Comparison of ENCODE assay signal across 1 cellular context in the genomic region with DNA sequence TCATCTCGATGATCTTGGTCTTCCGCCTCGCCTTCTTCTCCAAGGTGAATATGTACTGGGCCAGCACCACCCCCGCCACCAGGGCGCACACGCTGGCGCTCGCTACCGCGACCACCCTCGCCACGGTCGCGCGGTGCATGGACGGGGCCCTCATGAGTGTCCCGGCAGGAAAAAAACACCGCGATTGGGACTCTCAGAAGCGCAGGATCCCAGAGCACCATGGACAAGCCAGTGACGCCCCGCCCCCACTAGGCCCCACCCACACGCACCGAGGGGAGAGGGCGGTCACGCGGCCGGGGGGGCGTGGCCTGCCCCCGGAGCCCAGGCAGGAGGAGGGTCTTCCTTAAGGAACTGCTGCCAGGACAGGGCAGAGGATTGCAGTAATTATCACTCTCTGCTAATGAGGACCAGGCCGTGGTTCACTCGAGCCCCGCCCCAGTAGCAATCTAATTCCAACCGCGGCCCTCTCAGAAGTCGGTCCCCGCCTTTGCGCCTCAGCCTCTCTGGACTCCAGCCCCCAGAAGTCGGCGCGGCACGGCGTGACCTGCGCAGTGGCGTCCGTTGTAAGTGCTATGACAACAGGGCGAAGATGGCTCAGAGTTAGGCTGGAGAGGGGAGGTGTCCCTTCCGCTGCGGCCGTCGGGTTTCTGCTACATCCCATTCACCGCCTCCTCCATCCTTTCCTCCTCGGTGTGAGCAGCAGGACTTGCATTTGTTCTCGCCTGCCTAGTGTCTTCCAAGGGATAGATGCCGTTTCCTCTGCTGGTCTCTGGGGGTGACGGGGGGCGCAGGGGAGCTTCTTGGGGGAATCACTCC.
TF ChIP-seq lines count a peak whose summit lies in the region.

A gene (plus strand): TSS at position 575 of the 816 bp plus-strand sequence. CDS start 16,689 bp downstream, outside the sequence.

TF ChIP-seq in HepG2, 621 proteins besides CTCF, POLR2A, EP300 and RAD21 (continued from another document and continues in another):
- TF ChIP-seq, protein P1, sequence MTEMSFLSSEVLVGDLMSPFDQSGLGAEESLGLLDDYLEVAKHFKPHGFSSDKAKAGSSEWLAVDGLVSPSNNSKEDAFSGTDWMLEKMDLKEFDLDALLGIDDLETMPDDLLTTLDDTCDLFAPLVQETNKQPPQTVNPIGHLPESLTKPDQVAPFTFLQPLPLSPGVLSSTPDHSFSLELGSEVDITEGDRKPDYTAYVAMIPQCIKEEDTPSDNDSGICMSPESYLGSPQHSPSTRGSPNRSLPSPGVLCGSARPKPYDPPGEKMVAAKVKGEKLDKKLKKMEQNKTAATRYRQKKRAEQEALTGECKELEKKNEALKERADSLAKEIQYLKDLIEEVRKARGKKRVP (CRISPR knock-in tag; IDR thresholded peaks at IDR 0.05) = no peak
- no peak for TF ChIP-seq EEA1 (CRISPR knock-in tag; IDR thresholded peaks at IDR 0.05; ENCODE audit: borderline replicate concordance)
- TF ChIP-seq HDAC1 (CRISPR knock-in tag; IDR thresholded peaks at IDR 0.05) = peak; percentile 59
- no peak; the same call in 1 of the 2 replicates for TF ChIP-seq MXD4 (CRISPR knock-in tag; IDR thresholded peaks at IDR 0.05)
- no peak; the same call in 1 of the 2 replicates for TF ChIP-seq KMT2B (CRISPR knock-in tag; IDR thresholded peaks at IDR 0.05)
- peak; percentile 31; the same call in 1 of the 2 replicates for TF ChIP-seq PHF21A (CRISPR knock-in tag; IDR thresholded peaks at IDR 0.05)
- peak; percentile 73 for TF ChIP-seq KDM5B (CRISPR knock-in tag; IDR thresholded peaks at IDR 0.05; ENCODE audit: borderline replicate concordance)
- no peak for TF ChIP-seq ZNF614 (CRISPR knock-in tag; IDR thresholded peaks at IDR 0.05; ENCODE audit: borderline replicate concordance)
- no peak for TF ChIP-seq CAMTA2 (CRISPR knock-in tag; IDR thresholded peaks at IDR 0.05; ENCODE audit: borderline replicate concordance)
- TF ChIP-seq, protein P2, sequence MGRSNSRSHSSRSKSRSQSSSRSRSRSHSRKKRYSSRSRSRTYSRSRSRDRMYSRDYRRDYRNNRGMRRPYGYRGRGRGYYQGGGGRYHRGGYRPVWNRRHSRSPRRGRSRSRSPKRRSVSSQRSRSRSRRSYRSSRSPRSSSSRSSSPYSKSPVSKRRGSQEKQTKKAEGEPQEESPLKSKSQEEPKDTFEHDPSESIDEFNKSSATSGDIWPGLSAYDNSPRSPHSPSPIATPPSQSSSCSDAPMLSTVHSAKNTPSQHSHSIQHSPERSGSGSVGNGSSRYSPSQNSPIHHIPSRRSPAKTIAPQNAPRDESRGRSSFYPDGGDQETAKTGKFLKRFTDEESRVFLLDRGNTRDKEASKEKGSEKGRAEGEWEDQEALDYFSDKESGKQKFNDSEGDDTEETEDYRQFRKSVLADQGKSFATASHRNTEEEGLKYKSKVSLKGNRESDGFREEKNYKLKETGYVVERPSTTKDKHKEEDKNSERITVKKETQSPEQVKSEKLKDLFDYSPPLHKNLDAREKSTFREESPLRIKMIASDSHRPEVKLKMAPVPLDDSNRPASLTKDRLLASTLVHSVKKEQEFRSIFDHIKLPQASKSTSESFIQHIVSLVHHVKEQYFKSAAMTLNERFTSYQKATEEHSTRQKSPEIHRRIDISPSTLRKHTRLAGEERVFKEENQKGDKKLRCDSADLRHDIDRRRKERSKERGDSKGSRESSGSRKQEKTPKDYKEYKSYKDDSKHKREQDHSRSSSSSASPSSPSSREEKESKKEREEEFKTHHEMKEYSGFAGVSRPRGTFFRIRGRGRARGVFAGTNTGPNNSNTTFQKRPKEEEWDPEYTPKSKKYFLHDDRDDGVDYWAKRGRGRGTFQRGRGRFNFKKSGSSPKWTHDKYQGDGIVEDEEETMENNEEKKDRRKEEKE (IDR thresholded peaks at IDR 0.05) = no peak
- 0 out of 2 replicates have a peak, but pooled peaks have one; percentile 52 for TF ChIP-seq TGIF2 (CRISPR knock-in tag; IDR thresholded peaks at IDR 0.05)
- peak; percentile 41; the same call in 1 of the 2 replicates for TF ChIP-seq ZBTB38 (CRISPR knock-in tag; IDR thresholded peaks at IDR 0.05)
- TF ChIP-seq ZNF781 (CRISPR knock-in tag; IDR thresholded peaks at IDR 0.05; ENCODE audit: borderline replicate concordance, not compliant biosample characterization) = peak; percentile 39
- TF ChIP-seq ZNF816 (CRISPR knock-in tag; IDR thresholded peaks at IDR 0.05; ENCODE audit: borderline replicate concordance) = no peak
- TF ChIP-seq ZNF724P (CRISPR knock-in tag; IDR thresholded peaks at IDR 0.05; ENCODE audit: borderline replicate concordance) = no peak
- peak; percentile 63; the same call in 1 of the 2 replicates for TF ChIP-seq KDM2A (CRISPR knock-in tag; IDR thresholded peaks at IDR 0.05; ENCODE audit: borderline replicate concordance, low read depth)
- no peak for TF ChIP-seq IKZF1 (IDR thresholded peaks at IDR 0.05)
- TF ChIP-seq KLF6 (CRISPR knock-in tag; IDR thresholded peaks at IDR 0.05) = no peak
- no peak for TF ChIP-seq ZNF33B (CRISPR knock-in tag; IDR thresholded peaks at IDR 0.05)
- TF ChIP-seq, protein P3, sequence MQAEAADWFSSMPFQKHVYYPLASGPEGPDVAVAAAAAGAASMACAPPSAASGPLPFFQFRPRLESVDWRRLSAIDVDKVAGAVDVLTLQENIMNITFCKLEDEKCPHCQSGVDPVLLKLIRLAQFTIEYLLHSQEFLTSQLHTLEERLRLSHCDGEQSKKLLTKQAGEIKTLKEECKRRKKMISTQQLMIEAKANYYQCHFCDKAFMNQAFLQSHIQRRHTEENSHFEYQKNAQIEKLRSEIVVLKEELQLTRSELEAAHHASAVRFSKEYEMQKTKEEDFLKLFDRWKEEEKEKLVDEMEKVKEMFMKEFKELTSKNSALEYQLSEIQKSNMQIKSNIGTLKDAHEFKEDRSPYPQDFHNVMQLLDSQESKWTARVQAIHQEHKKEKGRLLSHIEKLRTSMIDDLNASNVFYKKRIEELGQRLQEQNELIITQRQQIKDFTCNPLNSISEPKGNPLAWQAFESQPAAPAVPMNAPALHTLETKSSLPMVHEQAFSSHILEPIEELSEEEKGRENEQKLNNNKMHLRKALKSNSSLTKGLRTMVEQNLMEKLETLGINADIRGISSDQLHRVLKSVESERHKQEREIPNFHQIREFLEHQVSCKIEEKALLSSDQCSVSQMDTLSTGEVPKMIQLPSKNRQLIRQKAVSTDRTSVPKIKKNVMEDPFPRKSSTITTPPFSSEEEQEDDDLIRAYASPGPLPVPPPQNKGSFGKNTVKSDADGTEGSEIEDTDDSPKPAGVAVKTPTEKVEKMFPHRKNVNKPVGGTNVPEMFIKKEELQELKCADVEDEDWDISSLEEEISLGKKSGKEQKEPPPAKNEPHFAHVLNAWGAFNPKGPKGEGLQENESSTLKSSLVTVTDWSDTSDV (CRISPR knock-in tag; IDR thresholded peaks at IDR 0.05) = 0 out of 2 replicates have a peak, but pooled peaks have one; percentile 55
- TF ChIP-seq AGO2 (optimal IDR thresholded peaks at IDR 0.05; ENCODE audit: low read depth, low read length) = peak; percentile 32
- no peak for TF ChIP-seq ZSCAN22 (CRISPR knock-in tag; IDR thresholded peaks at IDR 0.05)
- TF ChIP-seq ZNF225 (CRISPR knock-in tag; IDR thresholded peaks at IDR 0.05) = no peak
- no peak for TF ChIP-seq SRSF4 (IDR thresholded peaks at IDR 0.05; ENCODE audit: low read depth, low read length, poor library complexity, severe bottlenecking)
- TF ChIP-seq, protein P4, sequence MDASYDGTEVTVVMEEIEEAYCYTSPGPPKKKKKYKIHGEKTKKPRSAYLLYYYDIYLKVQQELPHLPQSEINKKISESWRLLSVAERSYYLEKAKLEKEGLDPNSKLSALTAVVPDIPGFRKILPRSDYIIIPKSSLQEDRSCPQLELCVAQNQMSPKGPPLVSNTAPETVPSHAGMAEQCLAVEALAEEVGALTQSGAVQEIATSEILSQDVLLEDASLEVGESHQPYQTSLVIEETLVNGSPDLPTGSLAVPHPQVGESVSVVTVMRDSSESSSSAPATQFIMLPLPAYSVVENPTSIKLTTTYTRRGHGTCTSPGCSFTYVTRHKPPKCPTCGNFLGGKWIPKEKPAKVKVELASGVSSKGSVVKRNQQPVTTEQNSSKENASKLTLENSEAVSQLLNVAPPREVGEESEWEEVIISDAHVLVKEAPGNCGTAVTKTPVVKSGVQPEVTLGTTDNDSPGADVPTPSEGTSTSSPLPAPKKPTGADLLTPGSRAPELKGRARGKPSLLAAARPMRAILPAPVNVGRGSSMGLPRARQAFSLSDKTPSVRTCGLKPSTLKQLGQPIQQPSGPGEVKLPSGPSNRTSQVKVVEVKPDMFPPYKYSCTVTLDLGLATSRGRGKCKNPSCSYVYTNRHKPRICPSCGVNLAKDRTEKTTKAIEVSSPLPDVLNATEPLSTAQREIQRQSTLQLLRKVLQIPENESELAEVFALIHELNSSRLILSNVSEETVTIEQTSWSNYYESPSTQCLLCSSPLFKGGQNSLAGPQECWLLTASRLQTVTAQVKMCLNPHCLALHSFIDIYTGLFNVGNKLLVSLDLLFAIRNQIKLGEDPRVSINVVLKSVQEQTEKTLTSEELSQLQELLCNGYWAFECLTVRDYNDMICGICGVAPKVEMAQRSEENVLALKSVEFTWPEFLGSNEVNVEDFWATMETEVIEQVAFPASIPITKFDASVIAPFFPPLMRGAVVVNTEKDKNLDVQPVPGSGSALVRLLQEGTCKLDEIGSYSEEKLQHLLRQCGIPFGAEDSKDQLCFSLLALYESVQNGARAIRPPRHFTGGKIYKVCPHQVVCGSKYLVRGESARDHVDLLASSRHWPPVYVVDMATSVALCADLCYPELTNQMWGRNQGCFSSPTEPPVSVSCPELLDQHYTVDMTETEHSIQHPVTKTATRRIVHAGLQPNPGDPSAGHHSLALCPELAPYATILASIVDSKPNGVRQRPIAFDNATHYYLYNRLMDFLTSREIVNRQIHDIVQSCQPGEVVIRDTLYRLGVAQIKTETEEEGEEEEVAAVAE (CRISPR knock-in tag; IDR thresholded peaks at IDR 0.05; ENCODE audit: borderline replicate concordance) = no peak
- no peak for TF ChIP-seq PTBP1 (IDR thresholded peaks at IDR 0.05; ENCODE audit: low read depth, low read length, poor library complexity, severe bottlenecking)
- TF ChIP-seq, protein P5, sequence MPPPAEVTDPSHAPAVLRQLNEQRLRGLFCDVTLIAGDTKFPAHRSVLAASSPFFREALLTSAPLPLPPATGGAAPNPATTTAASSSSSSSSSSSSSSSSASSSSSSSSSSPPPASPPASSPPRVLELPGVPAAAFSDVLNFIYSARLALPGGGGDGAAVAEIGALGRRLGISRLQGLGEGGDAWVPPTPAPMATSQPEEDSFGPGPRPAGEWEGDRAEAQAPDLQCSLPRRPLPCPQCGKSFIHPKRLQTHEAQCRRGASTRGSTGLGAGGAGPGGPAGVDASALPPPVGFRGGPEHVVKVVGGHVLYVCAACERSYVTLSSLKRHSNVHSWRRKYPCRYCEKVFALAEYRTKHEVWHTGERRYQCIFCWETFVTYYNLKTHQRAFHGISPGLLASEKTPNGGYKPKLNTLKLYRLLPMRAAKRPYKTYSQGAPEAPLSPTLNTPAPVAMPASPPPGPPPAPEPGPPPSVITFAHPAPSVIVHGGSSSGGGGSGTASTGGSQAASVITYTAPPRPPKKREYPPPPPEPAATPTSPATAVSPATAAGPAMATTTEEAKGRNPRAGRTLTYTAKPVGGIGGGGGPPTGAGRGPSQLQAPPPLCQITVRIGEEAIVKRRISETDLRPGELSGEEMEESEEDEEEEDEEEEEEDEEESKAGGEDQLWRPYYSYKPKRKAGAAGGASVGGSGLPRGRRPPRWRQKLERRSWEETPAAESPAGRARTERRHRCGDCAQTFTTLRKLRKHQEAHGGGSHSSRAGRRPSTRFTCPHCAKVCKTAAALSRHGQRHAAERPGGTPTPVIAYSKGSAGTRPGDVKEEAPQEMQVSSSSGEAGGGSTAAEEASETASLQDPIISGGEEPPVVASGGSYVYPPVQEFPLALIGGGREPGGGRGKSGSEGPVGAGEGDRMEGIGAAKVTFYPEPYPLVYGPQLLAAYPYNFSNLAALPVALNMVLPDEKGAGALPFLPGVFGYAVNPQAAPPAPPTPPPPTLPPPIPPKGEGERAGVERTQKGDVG (CRISPR knock-in tag; IDR thresholded peaks at IDR 0.05; ENCODE audit: borderline replicate concordance) = 0 out of 2 replicates have a peak, but pooled peaks have one; percentile 59
- TF ChIP-seq, protein P6, sequence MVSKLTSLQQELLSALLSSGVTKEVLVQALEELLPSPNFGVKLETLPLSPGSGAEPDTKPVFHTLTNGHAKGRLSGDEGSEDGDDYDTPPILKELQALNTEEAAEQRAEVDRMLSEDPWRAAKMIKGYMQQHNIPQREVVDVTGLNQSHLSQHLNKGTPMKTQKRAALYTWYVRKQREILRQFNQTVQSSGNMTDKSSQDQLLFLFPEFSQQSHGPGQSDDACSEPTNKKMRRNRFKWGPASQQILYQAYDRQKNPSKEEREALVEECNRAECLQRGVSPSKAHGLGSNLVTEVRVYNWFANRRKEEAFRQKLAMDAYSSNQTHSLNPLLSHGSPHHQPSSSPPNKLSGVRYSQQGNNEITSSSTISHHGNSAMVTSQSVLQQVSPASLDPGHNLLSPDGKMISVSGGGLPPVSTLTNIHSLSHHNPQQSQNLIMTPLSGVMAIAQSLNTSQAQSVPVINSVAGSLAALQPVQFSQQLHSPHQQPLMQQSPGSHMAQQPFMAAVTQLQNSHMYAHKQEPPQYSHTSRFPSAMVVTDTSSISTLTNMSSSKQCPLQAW (CRISPR knock-in tag; IDR thresholded peaks at IDR 0.05) = peak; percentile 66; the same call in 1 of the 2 replicates
- no peak for TF ChIP-seq ZNF652 (CRISPR knock-in tag; IDR thresholded peaks at IDR 0.05; ENCODE audit: borderline replicate concordance, low read depth)
- peak; percentile 27; the same call in 1 of the 2 replicates for TF ChIP-seq NFKB2 (CRISPR knock-in tag; IDR thresholded peaks at IDR 0.05; ENCODE audit: borderline replicate concordance)
- peak; percentile 19; the same call in 1 of the 2 replicates for TF ChIP-seq CBX5 (CRISPR knock-in tag; IDR thresholded peaks at IDR 0.05; ENCODE audit: borderline replicate concordance)
- no peak for TF ChIP-seq TCF12 (IDR thresholded peaks at IDR 0.05)
- TF ChIP-seq TCF12 (CRISPR knock-in tag; IDR thresholded peaks at IDR 0.05) = no peak
- no peak for TF ChIP-seq MED13 (CRISPR knock-in tag; IDR thresholded peaks at IDR 0.05)
- no peak for TF ChIP-seq HNRNPK (IDR thresholded peaks at IDR 0.05; ENCODE audit: low read depth, low read length, poor library complexity, severe bottlenecking)
- no peak for TF ChIP-seq NFE2 (CRISPR knock-in tag; IDR thresholded peaks at IDR 0.05)
- TF ChIP-seq ZNF432 (CRISPR knock-in tag; IDR thresholded peaks at IDR 0.05; ENCODE audit: borderline replicate concordance) = no peak
- TF ChIP-seq TP53 (CRISPR knock-in tag; conservative IDR thresholded peaks at IDR 0.05) = no peak
- TF ChIP-seq MAFF (IDR thresholded peaks at IDR 0.05; ENCODE audit: low read depth, low read length) = no peak
- no peak for TF ChIP-seq ZBTB21 (CRISPR knock-in tag; IDR thresholded peaks at IDR 0.05)
- no peak for TF ChIP-seq ZNF557 (CRISPR knock-in tag; IDR thresholded peaks at IDR 0.05)
- no peak for TF ChIP-seq NCOA2 (CRISPR knock-in tag; IDR thresholded peaks at IDR 0.05)
- TF ChIP-seq, protein P7, sequence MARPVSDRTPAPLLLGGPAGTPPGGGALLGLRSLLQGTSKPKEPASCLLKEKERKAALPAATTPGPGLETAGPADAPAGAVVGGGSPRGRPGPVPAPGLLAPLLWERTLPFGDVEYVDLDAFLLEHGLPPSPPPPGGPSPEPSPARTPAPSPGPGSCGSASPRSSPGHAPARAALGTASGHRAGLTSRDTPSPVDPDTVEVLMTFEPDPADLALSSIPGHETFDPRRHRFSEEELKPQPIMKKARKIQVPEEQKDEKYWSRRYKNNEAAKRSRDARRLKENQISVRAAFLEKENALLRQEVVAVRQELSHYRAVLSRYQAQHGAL (CRISPR knock-in tag; IDR thresholded peaks at IDR 0.05; ENCODE audit: not compliant biosample characterization) = no peak
